Comparison of ENCODE assay signal across 16 cellular contexts in the genomic region with DNA sequence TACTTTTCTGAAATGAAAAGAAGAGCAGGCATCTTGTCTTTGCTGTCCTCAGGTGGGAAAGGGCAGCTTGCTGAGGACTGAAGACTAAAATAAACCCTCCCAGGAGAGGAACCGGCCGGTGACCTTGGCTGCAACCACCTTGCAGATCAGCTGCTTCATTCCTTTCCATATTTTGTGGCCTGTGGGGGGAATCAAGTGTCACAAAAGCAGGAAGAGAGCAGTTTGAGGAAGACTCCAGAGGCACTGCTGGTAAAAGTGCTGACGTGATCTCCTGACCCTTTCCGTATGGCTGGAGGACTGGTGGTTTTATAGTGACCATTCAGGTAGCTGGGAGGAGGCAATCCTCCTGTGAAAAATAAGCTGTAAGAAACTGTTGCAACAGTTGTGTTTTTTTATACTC.
DNase-seq lines count a peak whose midpoint lies in the region; ATAC-seq and TF ChIP-seq lines count a peak whose summit lies in the region.
"Had no signal": no experiment of that assay in that cellular context is flagged by ENCODE, and none has a peak within 500 bp of the region (broad histone marks: within the 10 kb centered on the region; RNA-seq: fewer than 3 reads in every experiment).

No MANE protein-coding gene starts in this region.

- TF ChIP-seq CTCF in GM23338 (conservative IDR thresholded peaks at IDR 0.05; ENCODE audit: low read depth in 2 of 2) (no peak), psoas muscle (IDR thresholded peaks at IDR 0.05) (no peak), glutamatergic neuron (IDR thresholded peaks at IDR 0.05; ENCODE audit: partially characterized antibody, unreplicated experiment) (no peak)

- intact Hi-C loops in left cardiac atrium (cut with DNase I) = loop anchor here in 1 of 2 donors (10.0 kb wide), 2 partner anchors 111 to 129 kb away; no protein-coding TSS in a partner anchor
- intact Hi-C loops in psoas muscle (cut with DNase I) = loop anchor here (10.0 kb wide), 2 partner anchors 109 to 129 kb away; no protein-coding TSS in a partner anchor

- H3K9me2 ChIP-seq in GM23338 (ENCODE audit: insufficient read depth) = no peaks in the 10 kb centered on the region

- H3K4me3 ChIP-seq in GM23338 (no peak overlapping the region), psoas muscle (peak overlapping the region; percentile 11)
- H3K4me3 ChIP-seq: MG63 had no signal

- no peaks in the 10 kb centered on the region for H3F3A ChIP-seq in GM23338 (replicated peaks; ENCODE audit: low read depth)

- CTCF ChIA-PET in activated CD8-positive, alpha-beta memory T cell treated with anti-CD3 and anti-CD28 coated beads, Interleukin-2, amount 10 ng/mL, durations not matched to agents 7 days and 5 days (lab: Charles Lee) = no interaction called here

- H3K27me3 Mint-ChIP-seq in GM23338 (ENCODE audit: insufficient read depth, low read depth, poor library complexity) (peaks cover 2% of the 10 kb centered on the region), glutamatergic neuron (ENCODE audit: unreplicated experiment) (no peaks in the 10 kb centered on the region)
- H3K27me3 Mint-ChIP-seq in activated CD8-positive, alpha-beta memory T cell treated with anti-CD3 and anti-CD28 coated beads, Interleukin-2, amount 10 ng/mL, durations not matched to agents 7 days and 5 days = no peaks in the 10 kb centered on the region
- H3K27me3 Mint-ChIP-seq: CD4-positive, CD25-positive, alpha-beta regulatory T cell had no signal

- WGBS in psoas muscle, 3 donors = 5 to 10% (median 8%) methylated on average over 4 of the region's 4 CpGs

- no peaks in the 10 kb centered on the region for H3K9me3 ChIP-seq in psoas muscle
- H3K9me3 ChIP-seq: MG63 had no signal

- H3K36me3 Mint-ChIP-seq in GM23338 (ENCODE audit: low read depth) (no peaks in the 10 kb centered on the region), glutamatergic neuron (ENCODE audit: unreplicated experiment) (no peaks in the 10 kb centered on the region)
- no peaks in the 10 kb centered on the region for H3K36me3 Mint-ChIP-seq in activated CD8-positive, alpha-beta memory T cell treated with anti-CD3 and anti-CD28 coated beads, Interleukin-2, amount 10 ng/mL, durations not matched to agents 7 days and 5 days
- H3K36me3 Mint-ChIP-seq: CD4-positive, CD25-positive, alpha-beta regulatory T cell had no signal

- H3K4me3 Mint-ChIP-seq in GM23338 = no peak overlapping the region
- H3K4me3 Mint-ChIP-seq in glutamatergic neuron (ENCODE audit: unreplicated experiment) = no peak overlapping the region
- no peak overlapping the region for H3K4me3 Mint-ChIP-seq in activated CD8-positive, alpha-beta memory T cell treated with anti-CD3 and anti-CD28 coated beads, Interleukin-2, amount 10 ng/mL, durations not matched to agents 7 days and 5 days
- H3K4me3 Mint-ChIP-seq: CD4-positive, CD25-positive, alpha-beta regulatory T cell had no signal

- no peak overlapping the region for H2AFZ ChIP-seq in GM23338

- H4K20me1 ChIP-seq in GM23338 (replicated peaks; ENCODE audit: insufficient read depth) = no peaks in the 10 kb centered on the region

- no peaks in the 10 kb centered on the region for H3K79me2 ChIP-seq in GM23338 (replicated peaks; ENCODE audit: insufficient read depth)

- H3K9me3 Mint-ChIP-seq in GM23338 (no peaks in the 10 kb centered on the region), glutamatergic neuron (ENCODE audit: unreplicated experiment) (no peaks in the 10 kb centered on the region)
- peaks cover under 1% of the 10 kb centered on the region for H3K9me3 Mint-ChIP-seq in activated CD8-positive, alpha-beta memory T cell treated with anti-CD3 and anti-CD28 coated beads, Interleukin-2, amount 10 ng/mL, durations not matched to agents 7 days and 5 days (ENCODE audit: low read depth)

- H3K27me3 ChIP-seq in GM23338 (ENCODE audit: insufficient read depth) (no peaks in the 10 kb centered on the region), psoas muscle (ENCODE audit: insufficient read depth in 3 of 3, low read length in 2 of 3) (no peaks in the 10 kb centered on the region)

- H3K27ac ChIP-seq in GM23338 (ENCODE audit: low read depth) = no peak overlapping the region
- H3K27ac ChIP-seq in psoas muscle = peak overlapping the region; percentile 50

- H3K27ac Mint-ChIP-seq in GM23338 = peak overlapping the region; percentile 82; the same call in 1 of the 2 replicates
- H3K27ac Mint-ChIP-seq in glutamatergic neuron (ENCODE audit: unreplicated experiment) = no peak overlapping the region
- no peak overlapping the region for H3K27ac Mint-ChIP-seq in activated CD8-positive, alpha-beta memory T cell treated with anti-CD3 and anti-CD28 coated beads, Interleukin-2, amount 10 ng/mL, durations not matched to agents 7 days and 5 days
- H3K27ac Mint-ChIP-seq: CD4-positive, CD25-positive, alpha-beta regulatory T cell had no signal

- no peak for ATAC-seq in GM23338
- ATAC-seq in left cardiac atrium = peak; percentile 35 to 45
- peak; percentile 87 to 96 (median 90) for ATAC-seq in psoas muscle
- no peak for ATAC-seq in activated CD8-positive, alpha-beta memory T cell treated with anti-CD3 and anti-CD28 coated beads, Interleukin-2, amount 10 ng/mL, durations not matched to agents 7 days and 5 days
- no peak for ATAC-seq in HG02981 (IDR thresholded peaks at IDR 0.05; ENCODE audit: unreplicated experiment)

- no peak overlapping the region for H3K4me2 ChIP-seq in GM23338

- H3K36me3 ChIP-seq in GM23338 (ENCODE audit: insufficient read depth) (no peaks in the 10 kb centered on the region), psoas muscle (ENCODE audit: insufficient read depth in 1 of 2, low read depth in 1 of 2) (no peaks in the 10 kb centered on the region)
- H3K36me3 ChIP-seq: MG63 had no signal

- H3K4me1 ChIP-seq in GM23338 (ENCODE audit: insufficient read depth) = peaks cover 8% of the 10 kb centered on the region
- H3K4me1 ChIP-seq in psoas muscle = peaks cover 26% of the 10 kb centered on the region

- H3K4me1 Mint-ChIP-seq in GM23338 (peaks cover 22% of the 10 kb centered on the region), glutamatergic neuron (ENCODE audit: low read depth, unreplicated experiment) (peaks cover 8% of the 10 kb centered on the region)
- H3K4me1 Mint-ChIP-seq in activated CD8-positive, alpha-beta memory T cell treated with anti-CD3 and anti-CD28 coated beads, Interleukin-2, amount 10 ng/mL, durations not matched to agents 7 days and 5 days = no peaks in the 10 kb centered on the region
- H3K4me1 Mint-ChIP-seq: CD4-positive, CD25-positive, alpha-beta regulatory T cell had no signal

- DNase-seq in GM23338 (ENCODE audit: low spot score) (no peak), cerebellum (ENCODE audit: low spot score) (peak; percentile 34), left cardiac atrium (no peak), psoas muscle (peak in 1 of 2 donors; percentile 21), glutamatergic neuron (no peak)
- DNase-seq in activated CD4-positive, alpha-beta T cell treated with anti-CD3 and anti-CD28 coated beads, Interleukin-2, amount 50 U/mL, for 48 hours = no peak
- DNase-seq in activated CD8-positive, alpha-beta memory T cell treated with anti-CD3 and anti-CD28 coated beads, Interleukin-2, amount 10 ng/mL, durations not matched to agents 7 days and 5 days = no peak
- DNase-seq: Calu3; CD4-positive, CD25-positive, alpha-beta regulatory T cell; DMS79 treated with DMSO at 0.1 percent for 48 hours; GF-D8; MG63; NCI-H1092 treated with DMSO at 0.1 percent for 48 hours; NCI-H1694 treated with DMSO at 0.1 percent for 48 hours; NCI-H69 had no signal

TF ChIP-seq in GM23338, 12 proteins besides CTCF, POLR2A, EP300 and RAD21:
- TF ChIP-seq STAT1 (IDR thresholded peaks at IDR 0.05; ENCODE audit: unreplicated experiment) (no peak), JUNB (IDR thresholded peaks at IDR 0.05; ENCODE audit: unreplicated experiment) (no peak)
- TF ChIP-seq, protein P1, sequence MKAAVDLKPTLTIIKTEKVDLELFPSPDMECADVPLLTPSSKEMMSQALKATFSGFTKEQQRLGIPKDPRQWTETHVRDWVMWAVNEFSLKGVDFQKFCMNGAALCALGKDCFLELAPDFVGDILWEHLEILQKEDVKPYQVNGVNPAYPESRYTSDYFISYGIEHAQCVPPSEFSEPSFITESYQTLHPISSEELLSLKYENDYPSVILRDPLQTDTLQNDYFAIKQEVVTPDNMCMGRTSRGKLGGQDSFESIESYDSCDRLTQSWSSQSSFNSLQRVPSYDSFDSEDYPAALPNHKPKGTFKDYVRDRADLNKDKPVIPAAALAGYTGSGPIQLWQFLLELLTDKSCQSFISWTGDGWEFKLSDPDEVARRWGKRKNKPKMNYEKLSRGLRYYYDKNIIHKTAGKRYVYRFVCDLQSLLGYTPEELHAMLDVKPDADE (IDR thresholded peaks at IDR 0.05) = no peak

Comparison
In these comparisons a context has a peak if more than half of its experiments do, and no peak if none do; other contexts are left out.
1. ATAC-seq: peak in left cardiac atrium (2 of 2) and psoas muscle (4 of 4); none in GM23338 (single experiment), activated CD8-positive, alpha-beta memory T cell treated with anti-CD3 and anti-CD28 coated beads, Interleukin-2, amount 10 ng/mL, durations not matched to agents 7 days and 5 days (single experiment) and HG02981 (single experiment).